Comparison of ENCODE assay signal across 7 cellular contexts in genomic region chr16:54806961-54807360, GRCh38.
"Had no signal": no experiment of that assay in that cellular context is flagged by ENCODE, and none has a peak within 500 bp of the region (broad histone marks: within the 10 kb centered on the region; RNA-seq: fewer than 3 reads in every experiment).

No MANE protein-coding gene starts in this region.

- H3K27ac Mint-ChIP-seq: HFFc6 had no signal

- H3K9ac ChIP-seq: GM23248 had no signal

- DNase-seq: GM23248, GOT3, H7, H9, HCEC 1CT, HFFc6 had no signal

- ATAC-seq: HCT116 had no signal

- H3K4me3 Mint-ChIP-seq: H9, HFFc6 had no signal

- H3K4me3 ChIP-seq: GM23248 had no signal

- H2AFZ ChIP-seq: GM23248 had no signal

- H3K9me3 Mint-ChIP-seq: H9, HFFc6 had no signal

- H3K27ac ChIP-seq: GM23248 had no signal
